In genomic region chr20:2761885-2762284, GRCh38 we compare ENCODE assay signal across 36 cellular contexts. TPM values are rescaled to one million over a fixed set of nuclear protein-coding genes. Genes with fewer than 3 reads are reported as not detected.
"Had no signal": no experiment of that assay in that cellular context is flagged by ENCODE, and none has a peak within 500 bp of the region (broad histone marks: within the 10 kb centered on the region; RNA-seq: fewer than 3 reads in every experiment).

No MANE protein-coding gene starts in this region.

- H3K27ac ChIP-seq: colonic mucosa, epithelial cell of prostate, esophagus muscularis mucosa, foreskin keratinocyte, gastroesophageal sphincter, heart left ventricle, hepatocyte, neutrophil, prostate gland, right atrium auricular region, testis, tibial artery had no signal

- H3K4me1 ChIP-seq: colonic mucosa, esophagus muscularis mucosa, foreskin keratinocyte, gastroesophageal sphincter, heart left ventricle, prostate gland, right atrium auricular region, testis, tibial artery had no signal

- H3K27me3 Mint-ChIP-seq: natural killer cell treated with Interleukin-12 subunit alpha and Interleukin-12 subunit beta and Interleukin-15 and Interleukin-18, amount 100 ng/mL, for 72 hours had no signal

- H3K4me1 Mint-ChIP-seq: memory B cell, naive B cell, neural crest cell had no signal

- H3K4me3 Mint-ChIP-seq: dendritic cell treated with granulocyte-macrophage colony-stimulating factor and Interleukin-4, amounts not matched to agents 40 ng/mL and 50 ng/mL, for 4 days; endodermal cell; memory B cell; naive B cell; natural killer cell treated with Interleukin-12 subunit alpha and Interleukin-12 subunit beta and Interleukin-15 and Interleukin-18, amount 100 ng/mL, for 72 hours; neural crest cell; type B pancreatic cell had no signal

- H3K9me3 ChIP-seq: colonic mucosa, esophagus muscularis mucosa, gastroesophageal sphincter, heart left ventricle, neutrophil, prostate gland, right atrium auricular region, testis, tibial artery had no signal

- H3K4me3 ChIP-seq: colonic mucosa, esophagus muscularis mucosa, gastroesophageal sphincter, heart left ventricle, hepatocyte, lung, prostate gland, right atrium auricular region, testis, tibial artery had no signal

- H3K9me3 Mint-ChIP-seq: dendritic cell treated with granulocyte-macrophage colony-stimulating factor and Interleukin-4, amounts not matched to agents 40 ng/mL and 50 ng/mL, for 4 days; endodermal cell; memory B cell; naive B cell; natural killer cell treated with Interleukin-12 subunit alpha and Interleukin-12 subunit beta and Interleukin-15 and Interleukin-18, amount 100 ng/mL, for 72 hours; neural crest cell; type B pancreatic cell had no signal

- H3K27ac Mint-ChIP-seq: dendritic cell treated with granulocyte-macrophage colony-stimulating factor and Interleukin-4, amounts not matched to agents 40 ng/mL and 50 ng/mL, for 4 days; endodermal cell; memory B cell; natural killer cell treated with Interleukin-12 subunit alpha and Interleukin-12 subunit beta and Interleukin-15 and Interleukin-18, amount 100 ng/mL, for 72 hours; type B pancreatic cell had no signal

- DNase-seq: colonic mucosa; effector CD8-positive, alpha-beta T cell; foreskin keratinocyte; heart left ventricle; kidney; naive B cell; small intestine; stimulated activated CD4-positive, alpha-beta T cell treated with anti-CD3 and anti-CD28 coated beads, Interleukin-12 subunit alpha, Interleukin-12 subunit beta, amount 100 ng/mL, for 4 hours; stimulated activated CD4-positive, alpha-beta T cell treated with anti-CD3 and anti-CD28 coated beads, Interleukin-1b, Interleukin-23, amount 100 ng/mL, for 48 hours; stimulated activated CD4-positive, alpha-beta T cell treated with anti-CD3 and anti-CD28 coated beads, Interleukin-4, amount 100 ng/mL, for 1 hour; stimulated activated CD8-positive, alpha-beta memory T cell treated with anti-CD3 and anti-CD28 coated beads, Interleukin-4, amount 100 ng/mL, for 48 hours; stimulated activated naive CD4-positive, alpha-beta T cell; substantia nigra; testis; tibial artery had no signal

- H3K36me3 ChIP-seq: colonic mucosa, esophagus muscularis mucosa, gastroesophageal sphincter, heart left ventricle, neutrophil, prostate gland, right atrium auricular region, tibial artery had no signal

- ATAC-seq: foreskin keratinocyte; gastroesophageal sphincter; heart left ventricle; left lobe of liver; natural killer cell treated with Interleukin-12 subunit alpha and Interleukin-12 subunit beta and Interleukin-15 and Interleukin-18, amount 100 ng/mL, for 72 hours had no signal

RNA-seq across cellular contexts. Expression of gene CPXM1, which starts 38.5 kb away (rescaled TPM):
- total RNA-seq: foreskin keratinocyte, left lobe of liver had no signal

RNA-seq across cellular contexts. Expression of gene C20orf141, which starts 52.9 kb away (rescaled TPM):
- total RNA-seq: chondrocyte; colonic mucosa; endodermal cell; esophagus muscularis mucosa; fibroblast of lung; foreskin keratinocyte; gastroesophageal sphincter; heart left ventricle; hepatocyte; kidney; left lobe of liver; liver; lung; mononuclear cell; natural killer cell treated with Interleukin-12 subunit alpha and Interleukin-12 subunit beta and Interleukin-15 and Interleukin-18, amount 100 ng/mL, for 72 hours; neural crest cell; osteocyte; right atrium auricular region; urinary bladder had no signal

RNA-seq across cellular contexts. Expression of gene TMEM239, which starts 54.3 kb away (rescaled TPM):
- total RNA-seq: chondrocyte; colonic mucosa; endodermal cell; esophagus muscularis mucosa; fibroblast of lung; foreskin keratinocyte; heart left ventricle; hepatocyte; kidney; left lobe of liver; liver; lung; mononuclear cell; natural killer cell treated with Interleukin-12 subunit alpha and Interleukin-12 subunit beta and Interleukin-15 and Interleukin-18, amount 100 ng/mL, for 72 hours; neural crest cell; osteocyte; prostate gland; right atrium auricular region; urinary bladder had no signal
